In the genomic region with DNA sequence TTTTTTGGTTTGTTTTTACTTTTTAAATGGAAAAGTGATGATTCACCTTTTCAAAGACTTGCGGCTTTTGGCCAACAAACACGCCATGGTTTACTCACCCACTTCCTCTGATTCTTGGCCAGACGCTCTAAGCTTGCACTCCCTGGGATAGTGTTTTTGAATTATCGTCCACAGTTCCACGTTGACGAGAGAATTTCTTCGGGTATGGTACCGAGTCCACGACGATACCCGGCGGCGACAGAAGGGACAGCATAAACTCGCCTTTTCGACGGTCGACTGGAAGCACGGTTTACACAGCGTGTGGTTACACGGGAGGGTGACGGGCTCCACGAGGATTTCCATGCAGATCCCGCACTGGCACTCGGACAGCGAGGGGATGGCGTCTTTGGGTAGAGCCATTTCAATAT, we compare ENCODE assay signal across 8 cellular contexts. TPM values are rescaled to one million over a fixed set of nuclear protein-coding genes. Genes with fewer than 3 reads are reported as not detected.
A peak's percentile ranks its signal among the peaks of the same experiment; 100 is the strongest.
DNase-seq lines count a peak whose midpoint lies in the region; ATAC-seq and TF ChIP-seq lines count a peak whose summit lies in the region.

No MANE protein-coding gene starts in this region.

- H3K4me1 ChIP-seq in ovary (ENCODE audit: insufficient read depth) (peaks cover 3% of the 10 kb centered on the region), upper lobe of left lung (peaks cover 14 to 41% (median 19%) of the 10 kb centered on the region in 4 donors)

- intact Hi-C loops in Right ventricle myocardium inferior (cut with DNase I), result loop anchor here (1.0 to 5.0 kb wide), 2 partner anchors 70 to 215 kb away; a partner anchor contains a TSS
- intact Hi-C loops in ovary (cut with DNase I), result loop anchor here in 1 of 4 donors (10.0 kb wide), 1 partner anchor 188 kb away; a partner anchor contains a TSS

- peak overlapping the region; percentile 99 for H3K4me3 Mint-ChIP-seq in activated naive CD8-positive, alpha-beta T cell treated with anti-CD3 and anti-CD28 coated beads, Interleukin-2, amount 10 ng/mL, durations not matched to agents 7 days and 5 days

- peaks cover 7% of the 10 kb centered on the region for H3K9me3 Mint-ChIP-seq in activated naive CD8-positive, alpha-beta T cell treated with anti-CD3 and anti-CD28 coated beads, Interleukin-2, amount 10 ng/mL, durations not matched to agents 7 days and 5 days

- TF ChIP-seq EP300 in ovary (IDR thresholded peaks at IDR 0.05) (no peak), upper lobe of left lung (IDR thresholded peaks at IDR 0.05) (no peak)

- ATAC-seq in GM18909 (IDR thresholded peaks at IDR 0.05; ENCODE audit: poor library complexity, unreplicated experiment) (peak; percentile 14), Right ventricle myocardium inferior (peak; percentile 46), upper lobe of left lung (ENCODE audit: low FRiP score in 2 of 2) (peak; percentile 79 to 84)
- ATAC-seq in activated naive CD8-positive, alpha-beta T cell treated with anti-CD3 and anti-CD28 coated beads, Interleukin-2, amount 10 ng/mL, durations not matched to agents 7 days and 5 days (ENCODE audit: low read depth), result peak; percentile 32

- H3K27me3 ChIP-seq in ovary (no peaks in the 10 kb centered on the region), upper lobe of left lung (no peaks in the 10 kb centered on the region)

- WGBS in ovary, 3 donors, result 0% methylated on average over 26 of the region's 26 CpGs
- WGBS in upper lobe of left lung, 2 donors, result 1% methylated on average over 20 to 26 of the region's 26 CpGs

- H3K4me1 Mint-ChIP-seq in activated naive CD8-positive, alpha-beta T cell treated with anti-CD3 and anti-CD28 coated beads, Interleukin-2, amount 10 ng/mL, durations not matched to agents 7 days and 5 days, result peaks cover 28% of the 10 kb centered on the region

- H3K36me3 ChIP-seq in ovary, result no peaks in the 10 kb centered on the region
- peaks cover 0 to 3% (median 0%) of the 10 kb centered on the region in 4 donors for H3K36me3 ChIP-seq in upper lobe of left lung

- no peaks in the 10 kb centered on the region for H3K27me3 Mint-ChIP-seq in activated naive CD8-positive, alpha-beta T cell treated with anti-CD3 and anti-CD28 coated beads, Interleukin-2, amount 10 ng/mL, durations not matched to agents 7 days and 5 days

- TF ChIP-seq CTCF in ovary (IDR thresholded peaks at IDR 0.05) (no peak), upper lobe of left lung (IDR thresholded peaks at IDR 0.05) (peak in 1 of 6 experiments; percentile 28)

- peak overlapping the region; percentile 97 for H3K4me3 ChIP-seq in ovary
- H3K4me3 ChIP-seq in upper lobe of left lung, result peak overlapping the region; percentile 58 to 99 (median 94)

- H3K27ac ChIP-seq in ovary (peak overlapping the region; percentile 82 to 91), upper lobe of left lung (peak overlapping the region; percentile 93 to 98 (median 96))

- peak overlapping the region; percentile 97 for H3K27ac Mint-ChIP-seq in activated naive CD8-positive, alpha-beta T cell treated with anti-CD3 and anti-CD28 coated beads, Interleukin-2, amount 10 ng/mL, durations not matched to agents 7 days and 5 days

- TF ChIP-seq POLR2A in ovary (IDR thresholded peaks at IDR 0.05) (no peak), upper lobe of left lung (IDR thresholded peaks at IDR 0.05) (no peak)

- DNase-seq in AG08396 (ENCODE audit: low spot score), result peak; percentile 85
- DNase-seq in HPDE6-E6E7 (ENCODE audit: extremely low spot score), result peak; percentile 62
- peak; percentile 22 for DNase-seq in SKM-1 (lab: John Stamatoyannopoulos, UW; ENCODE audit: unreplicated experiment)
- peak; percentile 66 for DNase-seq in activated naive CD8-positive, alpha-beta T cell treated with anti-CD3 and anti-CD28 coated beads, Interleukin-2, amount 10 ng/mL, durations not matched to agents 7 days and 5 days
- DNase-seq in Right ventricle myocardium inferior (ENCODE audit: missing footprints), result no peak
- peak; percentile 62 to 75 (median 62) for DNase-seq in ovary
- peak in 1 of 2 donors; percentile 38 for DNase-seq in upper lobe of left lung

- POLR2A ChIA-PET in activated naive CD8-positive, alpha-beta T cell treated with anti-CD3 and anti-CD28 coated beads, Interleukin-2, amount 10 ng/mL, durations not matched to agents 7 days and 5 days (lab: Charles Lee), result interaction anchor here (0.5 to 3.3 kb wide), 10 partner anchors 9 to 222 kb away, joined by 3 to 21 read pairs (median 4); a partner anchor contains a TSS

- H3K9me3 ChIP-seq in ovary (no peaks in the 10 kb centered on the region), upper lobe of left lung (no peaks in the 10 kb centered on the region)

- peaks cover 36% of the 10 kb centered on the region for H3K36me3 Mint-ChIP-seq in activated naive CD8-positive, alpha-beta T cell treated with anti-CD3 and anti-CD28 coated beads, Interleukin-2, amount 10 ng/mL, durations not matched to agents 7 days and 5 days

RNA-seq across cellular contexts. Expression of a gene that starts 0.8 kb away (rescaled TPM):
- 10 to 100 TPM; 46.9 to 48.4 TPM for total RNA-seq in activated naive CD8-positive, alpha-beta T cell treated with anti-CD3 and anti-CD28 coated beads, Interleukin-2, amount 10 ng/mL, durations not matched to agents 7 days and 5 days
- 21.9 TPM for total RNA-seq in Right ventricle myocardium inferior
- 10 to 100 TPM; 11.6 to 29.3 (median 23.3) TPM for total RNA-seq in ovary
- polyA plus RNA-seq in ovary, result 1 to 10 TPM; 8.0 to 8.6 TPM
- total RNA-seq in upper lobe of left lung, result 10 to 100 TPM; 22.2 to 33.5 (median 26.6) TPM

RNA-seq across cellular contexts. Expression of a gene that starts 12.4 kb away (rescaled TPM):
- not detected for total RNA-seq in activated naive CD8-positive, alpha-beta T cell treated with anti-CD3 and anti-CD28 coated beads, Interleukin-2, amount 10 ng/mL, durations not matched to agents 7 days and 5 days
- total RNA-seq in Right ventricle myocardium inferior, result 78.6 TPM
- not detected for total RNA-seq in ovary
- not detected for polyA plus RNA-seq in ovary
- total RNA-seq in upper lobe of left lung, result not detected

Comparison
In these comparisons a context has a peak if more than half of its experiments do, and no peak if none do; other contexts are left out.
1. ATAC-seq: peak in every context shown above with its lines; median percentile 82 in upper lobe of left lung; 46 in Right ventricle myocardium inferior; 32 in activated naive CD8-positive, alpha-beta T cell treated with anti-CD3 and anti-CD28 coated beads, Interleukin-2, amount 10 ng/mL, durations not matched to agents 7 days and 5 days; 14 in GM18909.
2. RNA of a gene that starts 12.4 kb away (total RNA-seq): 78.6 TPM in Right ventricle myocardium inferior (single experiment); not detected in activated naive CD8-positive, alpha-beta T cell treated with anti-CD3 and anti-CD28 coated beads, Interleukin-2, amount 10 ng/mL, durations not matched to agents 7 days and 5 days, not detected in ovary and not detected in upper lobe of left lung; every median in the first group is over 10 times any median in the second.